9 cellular contexts compared by ENCODE assay signal in genomic region chr1:214328770-214329455, GRCh38. TPM values are rescaled to one million over a fixed set of nuclear protein-coding genes. Genes with fewer than 3 reads are reported as not detected.
DNase-seq lines count a peak whose midpoint lies in the region; ATAC-seq and TF ChIP-seq lines count a peak whose summit lies in the region.
"Had no signal": no experiment of that assay in that cellular context is flagged by ENCODE, and none has a peak within 500 bp of the region (broad histone marks: within the 10 kb centered on the region; RNA-seq: fewer than 3 reads in every experiment).

No MANE protein-coding gene starts in this region.

- no peaks in the 10 kb centered on the region for H3K27me3 ChIP-seq in CD4-positive, alpha-beta memory T cell (ENCODE audit: insufficient read depth, low read length)
- H3K27me3 ChIP-seq in lung (ENCODE audit: control insufficient read depth, insufficient read depth): no peaks in the 10 kb centered on the region

- H3K9me3 Mint-ChIP-seq in CD4-positive, alpha-beta memory T cell: no peaks in the 10 kb centered on the region

- no peak overlapping the region for H3K4me3 ChIP-seq in CD4-positive, alpha-beta memory T cell (ENCODE audit: low read length in 2 of 2)
- H3K4me3 ChIP-seq in lung: no peak overlapping the region
- H3K4me3 ChIP-seq: SK-N-MC had no signal

- no peak overlapping the region for H3K4me3 Mint-ChIP-seq in CD4-positive, alpha-beta memory T cell

- TF ChIP-seq CTCF in lung (IDR thresholded peaks at IDR 0.05; ENCODE audit: control extremely low read depth, extremely low read depth): peak; percentile 93

- H3K4me1 ChIP-seq in CD4-positive, alpha-beta memory T cell (ENCODE audit: insufficient read depth, low read length): no peaks in the 10 kb centered on the region
- H3K4me1 ChIP-seq in lung (ENCODE audit: control insufficient read depth in 2 of 2, insufficient read depth in 2 of 2, low read length in 2 of 2): peaks cover 0 to 3% of the 10 kb centered on the region in 2 donors

- CTCF ChIA-PET in CD4-positive, alpha-beta memory T cell (lab: Charles Lee; ENCODE audit: partially characterized antibody): interaction anchor here (0.5 to 14.0 kb wide), 31 partner anchors 10 to 1205 kb away, joined by 3 to 787 read pairs (median 5); partner anchors contain the start of gene SMYD2

- H3K36me3 ChIP-seq in CD4-positive, alpha-beta memory T cell (ENCODE audit: insufficient read depth, low read length): peaks cover 8% of the 10 kb centered on the region
- peaks cover 2 to 15% of the 10 kb centered on the region in 2 donors for H3K36me3 ChIP-seq in lung (ENCODE audit: control insufficient read depth in 2 of 2, insufficient read depth in 2 of 2, low read length in 2 of 2)

- H3K9me3 ChIP-seq in CD4-positive, alpha-beta memory T cell (ENCODE audit: control insufficient read depth in 1 of 2, low read length in 2 of 2): no peaks in the 10 kb centered on the region
- no peaks in the 10 kb centered on the region for H3K9me3 ChIP-seq in lung (ENCODE audit: control insufficient read depth in 2 of 2, insufficient read depth in 1 of 2, low read length in 1 of 2)

- no peaks in the 10 kb centered on the region for H3K27me3 Mint-ChIP-seq in CD4-positive, alpha-beta memory T cell

- peak; percentile 73 to 78 (median 74) for DNase-seq in CD4-positive, alpha-beta memory T cell
- DNase-seq in NCI-H510A (lab: John Stamatoyannopoulos, UW) (peak; percentile 44), dermis blood vessel endothelial cell (peak; percentile 90), lung (ENCODE audit: low spot score) (peak; percentile 76)
- DNase-seq in activated CD4-positive, alpha-beta T cell treated with anti-CD3 and anti-CD28 coated beads, Interleukin-2, amount 50 U/mL, for 1 hour: peak; percentile 77
- DNase-seq in stimulated activated CD8-positive, alpha-beta memory T cell treated with anti-CD3 and anti-CD28 coated beads, Interleukin-12 subunit alpha, Interleukin-12 subunit beta, amount 100 ng/mL, for 4 hours (ENCODE audit: low read depth): peak; percentile 43

- peak overlapping the region in 3 of 7 donors; percentile 36 to 64 (median 47) for H3K27ac Mint-ChIP-seq in CD4-positive, alpha-beta memory T cell

- peak; percentile 83 for ATAC-seq in GM19372 (IDR thresholded peaks at IDR 0.05; ENCODE audit: low read depth, unreplicated experiment)
- peak; percentile 96 for ATAC-seq in HG03439 (IDR thresholded peaks at IDR 0.05; ENCODE audit: unreplicated experiment)
- ATAC-seq in lung (ENCODE audit: insufficient read depth, low FRiP score): peak; percentile 91

- peaks cover 33 to 59% of the 10 kb centered on the region in 2 donors for H3K36me3 Mint-ChIP-seq in CD4-positive, alpha-beta memory T cell

- POLR2A ChIA-PET in CD4-positive, alpha-beta memory T cell (lab: Charles Lee; ENCODE audit: partially characterized antibody): interaction anchor here (1.0 to 2.1 kb wide), 4 partner anchors 57 to 115 kb away, joined by 3 to 10 read pairs (median 6); no protein-coding TSS in a partner anchor

- WGBS in lung, 2 donors: 65 to 67% methylated on average over 11 of the region's 11 CpGs

- intact Hi-C loops in CD4-positive, alpha-beta memory T cell (cut with micrococcal nuclease): loop anchor here (1.0 to 5.0 kb wide), 4 partner anchors 68 to 1206 kb away; no protein-coding TSS in a partner anchor

- H3K4me1 Mint-ChIP-seq in CD4-positive, alpha-beta memory T cell: peaks cover 0 to 2% (median 0%) of the 10 kb centered on the region in 4 donors

- H3K27ac ChIP-seq in CD4-positive, alpha-beta memory T cell (ENCODE audit: low read depth, low read length): no peak overlapping the region
- H3K27ac ChIP-seq in lung (ENCODE audit: low read depth in 1 of 2, low read length in 1 of 2): peak overlapping the region in 1 of 2 donors; percentile 80
- H3K27ac ChIP-seq: SK-N-MC had no signal

RNA-seq across cellular contexts. Expression of gene SMYD2, which starts 48.0 kb away (rescaled TPM):
- total RNA-seq in CD4-positive, alpha-beta memory T cell: 10 to 100 TPM; 41.4 to 41.9 TPM
- 10 to 100 TPM; 46.1 to 77.9 TPM for polyA plus RNA-seq in CD4-positive, alpha-beta memory T cell
- 160 and 174 TPM in 2 replicates for total RNA-seq in dermis blood vessel endothelial cell
- 10 to 100 TPM; 31.2 to 48.6 TPM for total RNA-seq in lung
- 10 to 100 TPM; 20.6 to 25.2 TPM for polyA plus RNA-seq in lung
